In the genomic region with DNA sequence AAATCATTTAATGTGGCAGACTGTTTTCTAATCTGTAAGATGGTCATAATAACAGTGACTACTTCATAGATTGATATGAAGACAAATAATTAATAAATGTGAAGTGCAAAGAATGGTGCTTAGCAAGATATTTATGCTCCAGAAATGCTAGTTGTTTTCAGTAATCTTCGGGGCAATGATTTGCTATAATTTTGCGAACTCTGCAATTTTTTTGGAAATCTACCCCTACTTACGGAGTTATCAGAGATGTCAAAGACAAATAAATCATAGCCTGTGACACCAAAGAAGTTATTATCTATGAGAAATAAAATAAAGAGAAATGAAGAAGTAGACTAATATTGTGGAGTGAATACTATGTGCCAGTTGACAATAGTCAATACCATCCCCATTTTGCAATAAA, we compare ENCODE assay signal across 34 cellular contexts.
DNase-seq lines count a peak whose midpoint lies in the region; ATAC-seq, FAIRE-seq and TF ChIP-seq lines count a peak whose summit lies in the region.
"Had no signal": no experiment of that assay in that cellular context is flagged by ENCODE, and none has a peak within 500 bp of the region (broad histone marks: within the 10 kb centered on the region; RNA-seq: fewer than 3 reads in every experiment).

No MANE protein-coding gene starts in this region.

- no peak overlapping the region for H4K5ac ChIP-seq in IMR-90 (ENCODE audit: low read depth, low read length)

- no peak overlapping the region for H3K56ac ChIP-seq in IMR-90 (ENCODE audit: extremely low read depth, insufficient read depth, low read length)

- H3K27ac ChIP-seq in HepG2 (ENCODE audit: extremely low read length, insufficient read depth, low read length) = no peak overlapping the region
- no peak overlapping the region for H3K27ac ChIP-seq in right lobe of liver
- no peak overlapping the region for H3K27ac ChIP-seq in A549
- no peak overlapping the region for H3K27ac ChIP-seq in IMR-90 (ENCODE audit: insufficient read depth, low read length)
- no peak overlapping the region for H3K27ac ChIP-seq in K562 (ENCODE audit: extremely low read depth, low read depth, low read length)
- H3K27ac ChIP-seq: 22Rv1; BLaER1; BLaER1 treated with 17β-estradiol and CSF1 and Interleukin-3, amounts not matched to agents 10 nM and 100 nM; C4-2B had no signal

- H3K4me2 ChIP-seq in HepG2 (ENCODE audit: low read depth, low read length) (no peak overlapping the region), A549 (no peak overlapping the region), IMR-90 (ENCODE audit: low read depth, low read length) (no peak overlapping the region), K562 (ENCODE audit: insufficient read depth, low read length) (no peak overlapping the region)
- H3K4me2 ChIP-seq: BLaER1; BLaER1 treated with 17β-estradiol and CSF1 and Interleukin-3, amounts not matched to agents 10 nM and 100 nM had no signal

- dilution Hi-C loops in IMR-90 (cut with HindIII; ENCODE audit: low sequenced_read_pairs, unreplicated experiment) = no loop called here

- no peak overlapping the region for H3K9ac ChIP-seq in HepG2 (ENCODE audit: insufficient read depth, low read depth, low read length)
- H3K9ac ChIP-seq in IMR-90 (ENCODE audit: low read depth, low read length) = no peak overlapping the region
- H3K9ac ChIP-seq in K562 (ENCODE audit: insufficient read depth in 1 of 2, low read depth in 2 of 2, low read length in 2 of 2) = no peak overlapping the region
- H3K9ac ChIP-seq: BLaER1; BLaER1 treated with 17β-estradiol and CSF1 and Interleukin-3, amounts not matched to agents 10 nM and 100 nM had no signal

- H3K18ac ChIP-seq in IMR-90 (ENCODE audit: low read depth, low read length) = no peak overlapping the region

- H3K4me3 ChIP-seq in HepG2 (replicated peaks in 1 of 3; ENCODE audit: insufficient read depth in 1 of 3, low read depth in 2 of 3, low read length in 3 of 3) = no peak overlapping the region
- H3K4me3 ChIP-seq in right lobe of liver = no peak overlapping the region
- H3K4me3 ChIP-seq in A549 = no peak overlapping the region
- no peak overlapping the region for H3K4me3 ChIP-seq in IMR-90 (ENCODE audit: insufficient read depth, low read depth, low read length)
- no peak overlapping the region for H3K4me3 ChIP-seq in K562
- H3K4me3 ChIP-seq: BLaER1; BLaER1 treated with 17β-estradiol and CSF1 and Interleukin-3, amounts not matched to agents 10 nM and 100 nM had no signal

- TF ChIP-seq EP300 in HepG2 (IDR thresholded peaks at IDR 0.05; ENCODE audit: low read depth in 2 of 2, low read length in 2 of 2) = no peak
- no peak for TF ChIP-seq EP300 in HepG2 (CRISPR knock-in tag; IDR thresholded peaks at IDR 0.05; ENCODE audit: borderline replicate concordance)
- no peak for TF ChIP-seq EP300 in A549 (IDR thresholded peaks at IDR 0.05)
- no peak for TF ChIP-seq EP300 in K562 (IDR thresholded peaks at IDR 0.05; ENCODE audit: low read length)

- no peak overlapping the region for H2BK120ac ChIP-seq in IMR-90 (ENCODE audit: low read depth, low read length)

- H2AK9ac ChIP-seq in IMR-90 (replicated peaks; ENCODE audit: low read depth, low read length, poor library complexity) = no peak overlapping the region

- H3K23ac ChIP-seq in IMR-90 (ENCODE audit: low read depth, low read length) = no peak overlapping the region

- H3K9me3 ChIP-seq in HepG2 (ENCODE audit: low read length) (peaks cover 87% of the 10 kb centered on the region), right lobe of liver (no peaks in the 10 kb centered on the region), A549 (no peaks in the 10 kb centered on the region; the same call in 2 of the 3 replicates), IMR-90 (ENCODE audit: control insufficient read depth, insufficient read depth, low read length) (peaks cover 6% of the 10 kb centered on the region; the same call in 1 of the 2 replicates), K562 (replicated peaks; ENCODE audit: control insufficient read depth, insufficient read depth, low read depth, low read length) (no peaks in the 10 kb centered on the region)
- H3K9me3 ChIP-seq: BE2C, BLaER1 had no signal

- H3K36me3 ChIP-seq in HepG2 (replicated peaks in 1 of 2; ENCODE audit: control insufficient read depth in 1 of 2, insufficient read depth in 2 of 2, low read length in 2 of 2) = no peaks in the 10 kb centered on the region
- H3K36me3 ChIP-seq in right lobe of liver = no peaks in the 10 kb centered on the region
- H3K36me3 ChIP-seq in IMR-90 (ENCODE audit: control insufficient read depth, insufficient read depth, low read length) = no peaks in the 10 kb centered on the region
- no peaks in the 10 kb centered on the region for H3K36me3 ChIP-seq in K562 (ENCODE audit: control insufficient read depth, insufficient read depth, low read length)
- H3K36me3 ChIP-seq: BE2C; BLaER1; BLaER1 treated with 17β-estradiol and CSF1 and Interleukin-3, amounts not matched to agents 10 nM and 100 nM had no signal

- TF ChIP-seq POLR2A in HepG2 (IDR thresholded peaks at IDR 0.05; ENCODE audit: insufficient read depth in 1 of 2, low read depth in 2 of 2, low read length in 2 of 2) (no peak), right lobe of liver (IDR thresholded peaks at IDR 0.05) (no peak), A549 (IDR thresholded peaks at IDR 0.05; ENCODE audit: low read length) (no peak), IMR-90 (IDR thresholded peaks at IDR 0.05; ENCODE audit: low read depth, low read length) (no peak), K562 (conservative IDR thresholded peaks at IDR 0.05) (no peak)

- POLR2A ChIA-PET in HepG2 (lab: Yijun Ruan, JAX) (no interaction called here), A549 (lab: Yijun Ruan, JAX) (no interaction called here), IMR-90 (lab: Charles Lee; ENCODE audit: unreplicated experiment) (no interaction called here), K562 (lab: Yijun Ruan, JAX) (no interaction called here)

- H3K79me2 ChIP-seq in HepG2 (ENCODE audit: insufficient read depth, low read length) (no peaks in the 10 kb centered on the region), K562 (ENCODE audit: control insufficient read depth, insufficient read depth, low read length) (no peaks in the 10 kb centered on the region)

- H3K14ac ChIP-seq in IMR-90 (replicated peaks; ENCODE audit: low read depth, low read length) = no peak overlapping the region

- TF ChIP-seq RAD21 in HepG2 (CRISPR knock-in tag; IDR thresholded peaks at IDR 0.05) = no peak
- no peak for TF ChIP-seq RAD21 in A549 (conservative IDR thresholded peaks at IDR 0.05 in 1 of 2, IDR thresholded peaks at IDR 0.05 in 1 of 2)
- TF ChIP-seq RAD21 in IMR-90 (IDR thresholded peaks at IDR 0.05; ENCODE audit: low read length) = no peak
- TF ChIP-seq RAD21 in K562 (CRISPR knock-in tag; conservative IDR thresholded peaks at IDR 0.05 in 1 of 2, IDR thresholded peaks at IDR 0.05 in 1 of 2) = no peak

- H2BK5ac ChIP-seq in IMR-90 (ENCODE audit: low read depth, low read length, poor library complexity, severe bottlenecking) = no peak overlapping the region

- BruUV-seq in HepG2 (replicated peaks; lab: Mats Ljungman, UMichigan) = no TSS peak
- no TSS peak for BruUV-seq in IMR-90 (replicated peaks; lab: Mats Ljungman, UMichigan)
- no TSS peak for BruUV-seq in K562 (replicated peaks; lab: Mats Ljungman, UMichigan)

- no peaks in the 10 kb centered on the region for H3K79me1 ChIP-seq in IMR-90 (ENCODE audit: low read depth in 1 of 2, low read length in 2 of 2)

- H3K4me1 ChIP-seq in HepG2 (ENCODE audit: insufficient read depth, low read length) (no peaks in the 10 kb centered on the region), right lobe of liver (no peaks in the 10 kb centered on the region), A549 (no peaks in the 10 kb centered on the region), IMR-90 (ENCODE audit: control insufficient read depth, insufficient read depth, low read length) (no peaks in the 10 kb centered on the region), K562 (replicated peaks in 1 of 2; ENCODE audit: control insufficient read depth in 2 of 2, insufficient read depth in 2 of 2, low read length in 2 of 2) (no peaks in the 10 kb centered on the region)
- H3K4me1 ChIP-seq: BE2C; BLaER1; BLaER1 treated with 17β-estradiol and CSF1 and Interleukin-3, amounts not matched to agents 10 nM and 100 nM; Caco-2 had no signal

- H3K27me3 ChIP-seq in HepG2 (ENCODE audit: control insufficient read depth in 1 of 2, insufficient read depth in 2 of 2, low read length in 2 of 2) (no peaks in the 10 kb centered on the region), right lobe of liver (no peaks in the 10 kb centered on the region), IMR-90 (ENCODE audit: control insufficient read depth, insufficient read depth, low read length) (no peaks in the 10 kb centered on the region), K562 (ENCODE audit: control insufficient read depth in 2 of 2, insufficient read depth in 2 of 2, low read length in 2 of 2) (no peaks in the 10 kb centered on the region)
- H3K27me3 ChIP-seq: BE2C; BLaER1; BLaER1 treated with 17β-estradiol and CSF1 and Interleukin-3, amounts not matched to agents 10 nM and 100 nM had no signal

- H3K9me1 ChIP-seq in IMR-90 (ENCODE audit: insufficient read depth, low read length) = no peaks in the 10 kb centered on the region
- H3K9me1 ChIP-seq in K562 (ENCODE audit: control insufficient read depth, insufficient read depth, low read length) = no peaks in the 10 kb centered on the region

- no peak overlapping the region for H4K91ac ChIP-seq in IMR-90 (ENCODE audit: insufficient read depth, low read depth, low read length)

- H4K20me1 ChIP-seq in HepG2 (ENCODE audit: insufficient read depth, low read length) (no peaks in the 10 kb centered on the region), IMR-90 (ENCODE audit: insufficient read depth, low read length) (no peaks in the 10 kb centered on the region), K562 (replicated peaks; ENCODE audit: control insufficient read depth, insufficient read depth, low read length) (no peaks in the 10 kb centered on the region)
- H4K20me1 ChIP-seq: BLaER1; BLaER1 treated with 17β-estradiol and CSF1 and Interleukin-3, amounts not matched to agents 10 nM and 100 nM had no signal

- no peak overlapping the region for H2AK5ac ChIP-seq in IMR-90 (ENCODE audit: low read depth, low read length)

- no peak overlapping the region for H3K4ac ChIP-seq in IMR-90 (ENCODE audit: low read depth, low read length)

- no peak for ATAC-seq in HepG2
- ATAC-seq in right lobe of liver = no peak
- ATAC-seq in A549 = no peak
- no peak for ATAC-seq in IMR-90 (ENCODE audit: low read depth)
- ATAC-seq in K562 = no peak
- ATAC-seq in HG02973 (IDR thresholded peaks at IDR 0.05; ENCODE audit: unreplicated experiment) = no peak
- ATAC-seq: CD8-positive, alpha-beta T cell had no signal

- intact Hi-C loops in HepG2 (cut with micrococcal nuclease; ENCODE audit: unreplicated experiment) (no loop called here), right lobe of liver (cut with DNase I) (no loop called here), IMR-90 (cut with micrococcal nuclease) (no loop called here), K562 (cut with micrococcal nuclease) (no loop called here)

- no peak overlapping the region for H2BK15ac ChIP-seq in IMR-90 (ENCODE audit: low read depth, low read length)

- no peak overlapping the region for H2BK20ac ChIP-seq in IMR-90 (ENCODE audit: low read depth, low read length)

- in situ Hi-C loops in HepG2 (cut with HindIII; ENCODE audit: extremely low pct_ligation_motif_present, low pct_unique_long_range_greater_than_20kb) (no loop called here), IMR-90 (cut with MboI; ENCODE audit: low sequenced_read_pairs) (no loop called here), K562 (cut with MboI) (no loop called here)

- no peak overlapping the region for H4K8ac ChIP-seq in IMR-90 (ENCODE audit: low read depth in 2 of 2, low read length in 2 of 2)

- no peak for FAIRE-seq in HepG2 (lab: Jason Lieb, UNC)
- no peak for FAIRE-seq in A549 (lab: Jason Lieb, UNC)
- FAIRE-seq in K562 (lab: Jason Lieb, UNC) = no peak
- FAIRE-seq: A204.1, D721Med had no signal

- DNase-seq in HepG2 (ENCODE audit: low spot score) = no peak
- no peak for DNase-seq in right lobe of liver
- DNase-seq in A549 (ENCODE audit: low read depth in 1 of 2, low spot score in 1 of 2) = no peak
- no peak for DNase-seq in IMR-90
- DNase-seq in K562 (ENCODE audit: extremely low read depth in 1 of 4, low spot score in 3 of 4) = no peak
- no peak for DNase-seq in hippocampal formation (lab: John Stamatoyannopoulos, UW)
- no peak for DNase-seq in amygdala (lab: John Stamatoyannopoulos, UW)
- DNase-seq: 8988T; ACHN; AML-193; BE2C; C1 segment of cervical spinal cord; Caco-2; Calu3; CD4-positive, alpha-beta memory T cell; CD4-positive, alpha-beta T cell; CD4-positive, CD25-positive, alpha-beta regulatory T cell; CD8-positive, alpha-beta memory T cell; CD8-positive, alpha-beta T cell; COR-L47; DMS 273 treated with DMSO at 0.1 percent for 48 hours; DMS153; DMS53; DMS79; DMS79 treated with DMSO at 0.1 percent for 48 hours; DND-41; EL had no signal

- no peak for TF ChIP-seq CTCF in HepG2 (CRISPR knock-in tag; IDR thresholded peaks at IDR 0.05)
- TF ChIP-seq CTCF in right lobe of liver (IDR thresholded peaks at IDR 0.05) = no peak
- no peak for TF ChIP-seq CTCF in A549 (IDR thresholded peaks at IDR 0.05)
- TF ChIP-seq CTCF in IMR-90 (conservative IDR thresholded peaks at IDR 0.05; ENCODE audit: low read depth, low read length) = no peak
- no peak for TF ChIP-seq CTCF in K562 (IDR thresholded peaks at IDR 0.05 in 2 of 3, conservative IDR thresholded peaks at IDR 0.05 in 1 of 3; ENCODE audit: insufficient read depth in 2 of 3, low read depth in 1 of 3, low read length in 3 of 3)

- CTCF ChIA-PET in HepG2 (lab: Yijun Ruan, JAX; ENCODE audit: low intra/inter-chr PET ratio, low total read pairs) (no interaction called here), A549 (lab: Yijun Ruan, JAX) (no interaction called here), IMR-90 (lab: Yijun Ruan, JAX) (no interaction called here), K562 (lab: Yijun Ruan, JAX; ENCODE audit: low intra/inter-chr PET ratio) (no interaction called here)

- H2AFZ ChIP-seq in HepG2 (ENCODE audit: low read length) = no peak overlapping the region
- H2AFZ ChIP-seq in IMR-90 (replicated peaks; ENCODE audit: low read length, poor library complexity) = no peak overlapping the region
- H2AFZ ChIP-seq in K562 (ENCODE audit: low read depth, low read length) = no peak overlapping the region

- WGBS in HepG2 (ENCODE audit: low lambda C conversion rate) = 13% methylated on average over 3 of the region's 3 CpGs
- 65% methylated on average over 3 of the region's 3 CpGs for WGBS in right lobe of liver (ENCODE audit: insufficient coverage, low coverage, low lambda C conversion rate, missing lambda C conversion rate)
- 3% methylated on average over 3 of the region's 3 CpGs for WGBS in A549 (ENCODE audit: missing lambda C conversion rate)
- no CpG with 5 or more reads among the region's 3 CpGs for whole genome bisulfite sequencing in IMR-90 (ENCODE audit: extremely low coverage in 2 of 2, insufficient read length in 1 of 2), 2 experiments
- 0% methylated on average over 3 of the region's 3 CpGs for WGBS in K562 (ENCODE audit: insufficient coverage, low coverage, missing lambda C conversion rate)
